ENCODE assay signal across 8 cellular contexts in genomic region chr21:44793269-44794030, GRCh38. TPM values are rescaled to one million over a fixed set of nuclear protein-coding genes. Genes with fewer than 3 reads are reported as not detected.
A peak's percentile ranks its signal among the peaks of the same experiment; 100 is the strongest.
DNase-seq lines count a peak whose midpoint lies in the region; ATAC-seq and TF ChIP-seq lines count a peak whose summit lies in the region.

No MANE protein-coding gene starts in this region.

- H3K4me1 ChIP-seq in IMR-90 (ENCODE audit: control insufficient read depth, insufficient read depth, low read length), result peaks cover 3% of the 10 kb centered on the region; the same call in 1 of the 2 replicates
- peaks cover 28% of the 10 kb centered on the region for H3K4me1 ChIP-seq in OCI-LY1 (ENCODE audit: insufficient read depth, low read length, severe bottlenecking)
- H3K4me1 ChIP-seq in neutrophil (ENCODE audit: control insufficient read depth in 1 of 2, insufficient read depth in 1 of 2, low read depth in 1 of 2, low read length in 1 of 2), result no peaks in the 10 kb centered on the region

- no peak overlapping the region for H3K23ac ChIP-seq in IMR-90 (ENCODE audit: low read depth, low read length)

- H3K9me1 ChIP-seq in IMR-90 (ENCODE audit: insufficient read depth, low read length), result peaks cover 4% of the 10 kb centered on the region; the same call in 1 of the 2 replicates

- no peak overlapping the region for H2BK5ac ChIP-seq in IMR-90 (ENCODE audit: low read depth, low read length, poor library complexity, severe bottlenecking)

- POLR2A ChIA-PET in IMR-90 (lab: Charles Lee; ENCODE audit: unreplicated experiment), result no interaction called here

- peaks cover 7% of the 10 kb centered on the region for H3K36me3 ChIP-seq in IMR-90 (ENCODE audit: control insufficient read depth, insufficient read depth, low read length)
- peaks cover 61% of the 10 kb centered on the region for H3K36me3 ChIP-seq in OCI-LY1 (ENCODE audit: insufficient read depth, low read length)
- H3K36me3 ChIP-seq in neutrophil, result no peaks in the 10 kb centered on the region

- H3K4me3 ChIP-seq in IMR-90 (ENCODE audit: insufficient read depth, low read depth, low read length) (no peak overlapping the region), OCI-LY1 (ENCODE audit: low read depth, low read length, poor library complexity, severe bottlenecking) (no peak overlapping the region), neutrophil (ENCODE audit: low read depth in 1 of 2, low read length in 1 of 2) (no peak overlapping the region)

- in situ Hi-C loops in IMR-90 (cut with MboI; ENCODE audit: low sequenced_read_pairs), result no loop called here

- peaks cover 45 to 77% of the 10 kb centered on the region in 2 experiments for H3K79me1 ChIP-seq in IMR-90 (ENCODE audit: low read depth in 1 of 2, low read length in 2 of 2)

- H3K4ac ChIP-seq in IMR-90 (ENCODE audit: low read depth, low read length), result no peak overlapping the region

- H3K4me2 ChIP-seq in IMR-90 (ENCODE audit: low read depth, low read length) (no peak overlapping the region), OCI-LY1 (ENCODE audit: low read length) (no peak overlapping the region)

- no peak overlapping the region for H2BK15ac ChIP-seq in IMR-90 (ENCODE audit: low read depth, low read length)

- WGBS in IMR-90 (ENCODE audit: extremely low coverage in 2 of 2, insufficient read length in 1 of 2), 2 experiments, result 14% methylated on average over 3 of the region's 9 CpGs; no CpG with 5 or more reads in 1 of the 2 experiments

- intact Hi-C loops in IMR-90 (cut with micrococcal nuclease), result loop anchor here (1.0 kb wide), 2 partner anchors 175 to 283 kb away; no protein-coding TSS in a partner anchor

- no peak overlapping the region for H3K18ac ChIP-seq in IMR-90 (ENCODE audit: low read depth, low read length)

- dilution Hi-C loops in IMR-90 (cut with HindIII; ENCODE audit: low sequenced_read_pairs, unreplicated experiment), result no loop called here

- no TSS peak for BruUV-seq in IMR-90 (replicated peaks; lab: Mats Ljungman, UMichigan)

- no peak overlapping the region for H2BK120ac ChIP-seq in IMR-90 (ENCODE audit: low read depth, low read length)

- H2BK20ac ChIP-seq in IMR-90 (ENCODE audit: low read depth, low read length), result no peak overlapping the region

- peak; percentile 73 for TF ChIP-seq RAD21 in IMR-90 (IDR thresholded peaks at IDR 0.05; ENCODE audit: low read length)

- ATAC-seq in IMR-90 (ENCODE audit: low read depth), result peak; percentile 98
- no peak for ATAC-seq in HG02970 (IDR thresholded peaks at IDR 0.05; ENCODE audit: low FRiP score, unreplicated experiment)

- no peak overlapping the region for H4K5ac ChIP-seq in IMR-90 (ENCODE audit: low read depth, low read length)

- H3K27ac ChIP-seq in IMR-90 (ENCODE audit: insufficient read depth, low read length) (no peak overlapping the region), OCI-LY1 (ENCODE audit: low read depth, low read length, poor library complexity, severe bottlenecking) (no peak overlapping the region), neutrophil (no peak overlapping the region)

- no peaks in the 10 kb centered on the region for H3K9me3 ChIP-seq in IMR-90 (ENCODE audit: control insufficient read depth, insufficient read depth, low read length)
- H3K9me3 ChIP-seq in OCI-LY1 (ENCODE audit: low read length), result no peaks in the 10 kb centered on the region
- H3K9me3 ChIP-seq in neutrophil, result no peaks in the 10 kb centered on the region

- H4K20me1 ChIP-seq in IMR-90 (ENCODE audit: insufficient read depth, low read length) (peaks cover 72% of the 10 kb centered on the region), OCI-LY1 (ENCODE audit: insufficient read depth, low read length) (no peaks in the 10 kb centered on the region; the same call in 1 of the 2 replicates)

- H2AK9ac ChIP-seq in IMR-90 (replicated peaks; ENCODE audit: low read depth, low read length, poor library complexity), result no peak overlapping the region

- no peaks in the 10 kb centered on the region for H3F3A ChIP-seq in OCI-LY1 (ENCODE audit: insufficient read depth, low read length)

- H3K14ac ChIP-seq in IMR-90 (replicated peaks; ENCODE audit: low read depth, low read length), result no peak overlapping the region

- no peak overlapping the region for H2AK5ac ChIP-seq in IMR-90 (ENCODE audit: low read depth, low read length)

- H4K91ac ChIP-seq in IMR-90 (ENCODE audit: insufficient read depth, low read depth, low read length), result no peak overlapping the region

- H3K9me2 ChIP-seq in OCI-LY1 (ENCODE audit: low read depth, low read length), result no peaks in the 10 kb centered on the region

- H3K56ac ChIP-seq in IMR-90 (ENCODE audit: extremely low read depth, insufficient read depth, low read length), result no peak overlapping the region

- H3K27me3 ChIP-seq in IMR-90 (ENCODE audit: control insufficient read depth, insufficient read depth, low read length) (no peaks in the 10 kb centered on the region), OCI-LY1 (ENCODE audit: insufficient read depth, low read length) (no peaks in the 10 kb centered on the region), neutrophil (no peaks in the 10 kb centered on the region)

- DNase-seq in activated gamma-delta T cell treated with Interleukin-2 at 50 U/mL for 16 hours (peak; percentile 41), activated gamma-delta T cell (lab: John Stamatoyannopoulos, UW) (no peak), IMR-90 (peak; percentile 58), activated T-helper 1 cell treated with Interleukin-2 at 50 U/mL for 16 hours (ENCODE audit: low read depth) (peak; percentile 22), fibroblast of the conjunctiva (ENCODE audit: low read depth) (peak; percentile 34)

- H4K8ac ChIP-seq in IMR-90 (ENCODE audit: low read depth in 2 of 2, low read length in 2 of 2), result no peak overlapping the region

- CTCF ChIA-PET in IMR-90 (lab: Yijun Ruan, JAX), result interaction anchor here (0.7 to 1.6 kb wide), 6 partner anchors 9 to 292 kb away, joined by 3 to 5 read pairs (median 4); no protein-coding TSS in a partner anchor

- peak overlapping the region; percentile 54 for H2AFZ ChIP-seq in IMR-90 (replicated peaks; ENCODE audit: low read length, poor library complexity)
- no peak overlapping the region for H2AFZ ChIP-seq in OCI-LY1 (ENCODE audit: low read length)

- TF ChIP-seq POLR2A in IMR-90 (IDR thresholded peaks at IDR 0.05; ENCODE audit: low read depth, low read length), result no peak

- no peak overlapping the region for H3K9ac ChIP-seq in IMR-90 (ENCODE audit: low read depth, low read length)
- peak overlapping the region; percentile 15; the same call in 1 of the 2 replicates for H3K9ac ChIP-seq in OCI-LY1 (ENCODE audit: low read length)

- peaks cover 96% of the 10 kb centered on the region for H3K79me2 ChIP-seq in OCI-LY1 (ENCODE audit: insufficient read depth, low read length)

- TF ChIP-seq CTCF in IMR-90 (conservative IDR thresholded peaks at IDR 0.05; ENCODE audit: low read depth, low read length), result peak; percentile 73
- TF ChIP-seq CTCF in OCI-LY1 (IDR thresholded peaks at IDR 0.05; ENCODE audit: low read length), result peak; percentile 77
- TF ChIP-seq CTCF in neutrophil (IDR thresholded peaks at IDR 0.05), result peak; percentile 77

TF ChIP-seq in IMR-90, 13 proteins besides CTCF, POLR2A, EP300 and RAD21:
- no peak for TF ChIP-seq ELK1 (IDR thresholded peaks at IDR 0.05; ENCODE audit: borderline replicate concordance, low read depth, low read length)
- no peak for TF ChIP-seq CHD1 (IDR thresholded peaks at IDR 0.05; ENCODE audit: low read depth, low read length)
- TF ChIP-seq SMC3 (IDR thresholded peaks at IDR 0.05; ENCODE audit: low read depth, low read length), result peak; percentile 39
TF ChIP-seq in IMR-90: peak in this region for 1.

RNA-seq across cellular contexts. Expression of gene UBE2G2, which starts 8.2 kb away (rescaled TPM):
- 65.4 and 75.8 TPM in 2 replicates for total RNA-seq in IMR-90 (2012; rRNA removed)
- 81.9 and 91.7 TPM in 2 replicates for polyA plus RNA-seq in IMR-90 (2012; rRNA removed)
- polyA plus RNA-seq in IMR-90 (2012; cell fraction: cytosol; rRNA removed), result 51.8 and 81.4 TPM in 2 replicates
- polyA plus RNA-seq in IMR-90 (2012; cell fraction: nucleus; rRNA removed; ENCODE audit: low replicate concordance), result 112 and 205 TPM in 2 replicates

RNA-seq across cellular contexts. Expression of gene SUMO3, which starts 24.4 kb away (rescaled TPM):
- 64.9 and 103 TPM in 2 replicates for total RNA-seq in IMR-90 (2012; rRNA removed)
- 101 and 104 TPM in 2 replicates for polyA plus RNA-seq in IMR-90 (2012; rRNA removed)
- 73.7 and 82.6 TPM in 2 replicates for polyA plus RNA-seq in IMR-90 (2012; cell fraction: cytosol; rRNA removed)
- 23.5 and 36.3 TPM in 2 replicates for polyA plus RNA-seq in IMR-90 (2012; cell fraction: nucleus; rRNA removed; ENCODE audit: low replicate concordance)
